Comparison of ENCODE assay signal across 8 cellular contexts in the genomic region with DNA sequence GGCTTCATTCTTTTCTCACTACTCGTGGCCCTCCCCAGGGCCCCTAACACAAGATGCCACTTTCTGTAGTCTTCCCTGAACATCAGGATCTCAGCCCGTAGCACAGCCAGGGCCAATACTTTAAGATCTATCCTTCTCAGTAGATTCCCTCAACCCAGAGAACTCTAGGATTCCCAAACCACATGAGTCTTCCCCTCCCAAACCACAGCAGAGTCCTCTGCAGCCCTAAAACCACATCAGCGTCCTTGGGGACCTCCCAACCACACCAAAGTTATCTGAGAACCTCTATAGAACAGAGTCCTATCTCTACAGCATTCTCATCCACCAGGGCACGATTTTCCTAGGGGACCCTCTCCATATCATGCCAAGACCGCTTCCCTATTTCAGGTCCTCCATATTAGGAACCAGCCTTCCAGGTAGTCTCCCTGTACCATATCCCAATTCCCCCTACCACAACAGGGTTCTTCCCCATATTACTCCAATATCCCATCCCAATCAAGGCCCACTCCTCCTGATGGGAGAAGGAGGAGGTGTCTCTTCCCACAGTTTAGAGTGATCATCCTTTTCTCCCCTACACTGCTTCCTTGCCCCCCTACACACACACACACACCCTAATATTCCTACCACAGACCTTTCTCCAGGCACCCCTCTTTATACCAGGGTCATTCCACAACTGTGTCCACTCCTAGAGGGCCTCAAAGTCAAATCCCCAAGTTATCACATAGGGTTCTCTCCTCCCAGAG. TPM values are rescaled to one million over a fixed set of nuclear protein-coding genes. Genes with fewer than 3 reads are reported as not detected.
DNase-seq lines count a peak whose midpoint lies in the region; ATAC-seq and TF ChIP-seq lines count a peak whose summit lies in the region.

No MANE protein-coding gene starts in this region.

- peaks cover 0 to 29% (median 15%) of the 10 kb centered on the region in 4 donors for H3K4me1 ChIP-seq in tibial nerve

- peaks cover 0 to 72% (median 3%) of the 10 kb centered on the region in 3 donors for H3K36me3 ChIP-seq in tibial nerve

- no TSS peak for BruUV-seq in MCF 10A (replicated peaks; lab: Mats Ljungman, UMichigan)

- H3K9me3 ChIP-seq in tibial nerve, result no peaks in the 10 kb centered on the region

- 54 to 60% methylated on average over 5 of the region's 5 CpGs for WGBS in tibial nerve, 2 donors

- peaks cover 27% of the 10 kb centered on the region for H3K4me1 Mint-ChIP-seq in activated naive CD4-positive, alpha-beta T cell treated with anti-CD3 and anti-CD28 coated beads for 36 hours (ENCODE audit: low read depth)
- H3K4me1 Mint-ChIP-seq in MCF 10A (ENCODE audit: insufficient read depth, unreplicated experiment) (peaks cover 21% of the 10 kb centered on the region), memory B cell (peaks cover 24% of the 10 kb centered on the region)

- CTCF ChIA-PET in activated naive CD4-positive, alpha-beta T cell treated with anti-CD3 and anti-CD28 coated beads for 36 hours (lab: Charles Lee), result interaction anchor here (2.1 kb wide), 1 partner anchor 12 kb away, joined by 22 read pairs; a partner anchor contains a TSS
- CTCF ChIA-PET in MCF 10A (lab: Yijun Ruan, JAX), result interaction anchor here (1.5 kb wide), 1 partner anchor 11 kb away, joined by 7 read pairs; no protein-coding TSS in a partner anchor

- ATAC-seq in memory B cell (ENCODE audit: low read depth) (no peak), HG03565 (IDR thresholded peaks at IDR 0.05; ENCODE audit: unreplicated experiment) (no peak)

- peaks cover 49% of the 10 kb centered on the region for H3K36me3 Mint-ChIP-seq in activated naive CD4-positive, alpha-beta T cell treated with anti-CD3 and anti-CD28 coated beads for 36 hours (ENCODE audit: low read depth)
- H3K36me3 Mint-ChIP-seq in MCF 10A (ENCODE audit: insufficient read depth, unreplicated experiment) (peaks cover 90% of the 10 kb centered on the region), memory B cell (peaks cover 35% of the 10 kb centered on the region)

- peak overlapping the region; percentile 80 to 94 (median 87) for H3K4me3 ChIP-seq in tibial nerve

- intact Hi-C loops in activated naive CD4-positive, alpha-beta T cell treated with anti-CD3 and anti-CD28 coated beads for 36 hours (cut with micrococcal nuclease), result loop anchor here (5.0 kb wide), 1 partner anchor 140 kb away; a partner anchor contains a TSS
- intact Hi-C loops in MCF 10A (cut with micrococcal nuclease), result no loop called here

- peak overlapping the region; percentile 8 for H3K27ac Mint-ChIP-seq in activated naive CD4-positive, alpha-beta T cell treated with anti-CD3 and anti-CD28 coated beads for 36 hours
- H3K27ac Mint-ChIP-seq in MCF 10A (ENCODE audit: low read depth, unreplicated experiment) (peak overlapping the region; percentile 47), memory B cell (peak overlapping the region; percentile 88)

- no peaks in the 10 kb centered on the region for H3K9me3 Mint-ChIP-seq in activated naive CD4-positive, alpha-beta T cell treated with anti-CD3 and anti-CD28 coated beads for 36 hours
- no peaks in the 10 kb centered on the region for H3K9me3 Mint-ChIP-seq in MCF 10A (ENCODE audit: unreplicated experiment)
- no peaks in the 10 kb centered on the region for H3K9me3 Mint-ChIP-seq in memory B cell

- H3K27me3 ChIP-seq in tibial nerve, result no peaks in the 10 kb centered on the region

- POLR2A ChIA-PET in MCF 10A (lab: Yijun Ruan, JAX), result no interaction called here

- H3K4me3 Mint-ChIP-seq in activated naive CD4-positive, alpha-beta T cell treated with anti-CD3 and anti-CD28 coated beads for 36 hours, result peak overlapping the region; percentile 46
- H3K4me3 Mint-ChIP-seq in MCF 10A (ENCODE audit: unreplicated experiment) (peak overlapping the region; percentile 79), memory B cell (peak overlapping the region; percentile 80)

- H3K27ac ChIP-seq in tibial nerve, result peak overlapping the region; percentile 83 to 98 (median 90)

- DNase-seq in activated naive CD4-positive, alpha-beta T cell treated with anti-CD3 and anti-CD28 coated beads for 36 hours, result no peak
- DNase-seq in activated naive CD4-positive, alpha-beta T cell treated with anti-CD3 and anti-CD28 coated beads, Interleukin-2, amount 50 U/mL, for 16 hours, result no peak
- DNase-seq in MCF 10A (ENCODE audit: unreplicated experiment) (no peak), memory B cell (ENCODE audit: low spot score in 2 of 2) (no peak), tibial nerve (ENCODE audit: low spot score in 2 of 2) (no peak), mucosa of gallbladder (ENCODE audit: low spot score) (no peak), cerebellar nuclear complex (lab: John Stamatoyannopoulos, UW) (no peak)

- TF ChIP-seq POLR2A in tibial nerve (IDR thresholded peaks at IDR 0.05), result no peak

- TF ChIP-seq EP300 in tibial nerve (IDR thresholded peaks at IDR 0.05), result no peak

- TF ChIP-seq CTCF in MCF 10A (IDR thresholded peaks at IDR 0.05; ENCODE audit: unreplicated experiment) (no peak), tibial nerve (IDR thresholded peaks at IDR 0.05) (no peak)

- no peaks in the 10 kb centered on the region for H3K27me3 Mint-ChIP-seq in activated naive CD4-positive, alpha-beta T cell treated with anti-CD3 and anti-CD28 coated beads for 36 hours (ENCODE audit: low read depth)
- no peaks in the 10 kb centered on the region for H3K27me3 Mint-ChIP-seq in MCF 10A (ENCODE audit: insufficient read depth, unreplicated experiment)
- no peaks in the 10 kb centered on the region for H3K27me3 Mint-ChIP-seq in memory B cell

RNA-seq across cellular contexts. Expression of a gene that starts 1.4 kb away (rescaled TPM):
- total RNA-seq in activated naive CD4-positive, alpha-beta T cell treated with anti-CD3 and anti-CD28 coated beads for 36 hours, result 1 to 10 TPM; 6.1 to 6.6 TPM
- total RNA-seq in MCF 10A (2022) (11.8 and 14.3 TPM in 2 replicates), tibial nerve (10 to 100 TPM; 12.6 to 15.9 (median 13.1) TPM), mucosa of gallbladder (35.8 TPM)

RNA-seq across cellular contexts. Expression of a gene that starts 13.7 kb away (rescaled TPM):
- total RNA-seq in activated naive CD4-positive, alpha-beta T cell treated with anti-CD3 and anti-CD28 coated beads for 36 hours, result 100 to 1,000 TPM; 742 to 785 TPM
- 355 and 502 TPM in 2 replicates for total RNA-seq in MCF 10A (2022)
- total RNA-seq in tibial nerve, result 100 to 1,000 TPM; 170 to 204 (median 177) TPM
- 92.6 TPM for total RNA-seq in mucosa of gallbladder

RNA-seq across cellular contexts. Expression of a gene that starts 53.9 kb away (rescaled TPM):
- total RNA-seq in activated naive CD4-positive, alpha-beta T cell treated with anti-CD3 and anti-CD28 coated beads for 36 hours, result not detected
- total RNA-seq in MCF 10A (2022) (not detected in 2 replicates), tibial nerve (not detected), mucosa of gallbladder (not detected)

Comparison
In these comparisons a context has a peak if more than half of its experiments do, and no peak if none do; other contexts are left out.
1. H3K27ac Mint-ChIP-seq: peak in every context shown above with its lines; median percentile 88 in memory B cell; 47 in MCF 10A; 8 in activated naive CD4-positive, alpha-beta T cell treated with anti-CD3 and anti-CD28 coated beads for 36 hours.